ENCODE assay signal across 8 cellular contexts in the genomic region with DNA sequence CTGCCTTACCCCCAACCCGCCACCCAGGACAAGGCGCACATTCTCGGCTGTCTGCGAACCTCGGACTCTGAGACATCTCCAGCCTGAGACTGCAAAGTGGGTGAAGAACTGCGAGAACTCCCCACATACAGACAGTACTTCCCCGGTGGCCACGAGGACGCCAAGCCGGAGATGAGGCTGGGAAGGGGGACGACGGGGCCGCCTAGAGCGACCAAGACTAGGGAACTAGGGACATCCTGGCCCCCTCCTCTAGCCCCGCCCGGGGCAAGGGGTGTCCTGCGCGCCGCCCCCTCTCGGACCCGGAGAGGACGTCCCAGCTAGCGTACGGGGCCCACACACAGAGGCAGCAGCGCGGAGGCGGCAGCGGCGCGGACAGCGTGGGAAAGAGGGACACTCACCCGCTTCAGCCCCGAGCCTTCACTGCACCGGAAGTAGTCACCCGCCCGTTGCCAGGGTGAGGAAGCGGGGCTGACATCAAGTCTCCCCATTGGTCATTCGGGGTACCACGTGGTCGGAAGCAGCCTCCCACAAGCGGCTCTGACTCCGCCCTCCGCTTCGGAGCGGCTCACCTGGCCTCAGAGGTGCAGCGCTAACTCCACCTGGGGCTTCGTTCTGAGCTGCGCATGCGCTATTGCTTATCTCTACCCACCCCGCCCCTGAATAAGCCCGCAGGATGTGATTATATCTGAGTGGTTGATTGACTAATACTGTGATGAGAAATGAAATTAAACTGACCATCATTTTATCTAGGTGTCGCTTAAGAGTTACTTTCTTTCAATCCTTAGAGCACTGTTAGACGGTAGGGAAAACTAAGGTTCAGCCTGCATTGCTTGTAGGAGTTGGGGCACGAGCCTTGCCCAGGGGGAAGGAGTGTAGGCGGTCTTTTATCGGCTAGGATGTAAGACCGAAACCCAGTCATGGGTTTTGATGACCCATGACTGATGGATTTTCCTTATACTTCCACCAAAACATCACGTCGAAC.
DNase-seq lines count a peak whose midpoint lies in the region; ATAC-seq and TF ChIP-seq lines count a peak whose summit lies in the region.

TASP1 (minus strand) TSS at position 437 of the 982 bp plus-strand sequence. CDS start 8,854 bp downstream, outside the sequence.

- ATAC-seq in GM19023 (IDR thresholded peaks at IDR 0.05; ENCODE audit: unreplicated experiment) (peak; percentile 100), HG03280 (IDR thresholded peaks at IDR 0.05; ENCODE audit: unreplicated experiment) (peak; percentile 100)
- peak; percentile 98 to 99 for ATAC-seq in activated CD4-positive, CD25-positive, alpha-beta regulatory T cell treated with anti-CD3 and anti-CD28 coated beads, Interleukin-2, amount 50 U/mL, for 24 hours

- H3K4me3 ChIP-seq in AG09309 (ENCODE audit: control insufficient read depth, low read depth, low read length) = peak within 1 kb of the TSS; percentile 92

- TF ChIP-seq CTCF in AG09309 (IDR thresholded peaks at IDR 0.05; ENCODE audit: control insufficient read depth, insufficient read depth, low read depth, low read length, missing control alignments) = no peak

- DNase-seq in AG09309 (ENCODE audit: low read depth) = peak; percentile 75
- peak; percentile 99 for DNase-seq in NCI-H345 treated with DMSO at 0.1 percent for 48 hours (lab: John Stamatoyannopoulos, UW; ENCODE audit: unreplicated experiment)
- DNase-seq in cerebellar nuclear complex (lab: John Stamatoyannopoulos, UW) = peak; percentile 36 to 67
- peak; percentile 99 for DNase-seq in islet precursor cell
- DNase-seq in stimulated activated CD4-positive, alpha-beta T cell treated with anti-CD3 and anti-CD28 coated beads, Interleukin-15, amount 100 ng/mL, for 1 hour (ENCODE audit: low read depth in 1 of 2, low spot score in 1 of 2) = peak; percentile 92

Comparison
In these comparisons a context has a peak if more than half of its experiments do, and no peak if none do; other contexts are left out.
1. Peak in every context shown above with its lines: DNase-seq, ATAC-seq and H3K4me3 ChIP-seq.